12 cellular contexts compared by ENCODE assay signal in genomic region chr16:87955302-87956168, GRCh38. TPM values are rescaled to one million over a fixed set of nuclear protein-coding genes. Genes with fewer than 3 reads are reported as not detected.
DNase-seq lines count a peak whose midpoint lies in the region; ATAC-seq, FAIRE-seq and TF ChIP-seq lines count a peak whose summit lies in the region.
"Had no signal": no experiment of that assay in that cellular context is flagged by ENCODE, and none has a peak within 500 bp of the region (broad histone marks: within the 10 kb centered on the region; RNA-seq: fewer than 3 reads in every experiment).

No MANE protein-coding gene starts in this region.

- no peak for FAIRE-seq in GM19239 (lab: Jason Lieb, UNC)

- peaks cover 14 to 38% (median 30%) of the 10 kb centered on the region in 3 experiments for H3K36me3 Mint-ChIP-seq in H9 (ENCODE audit: insufficient read depth in 1 of 3, low read depth in 3 of 3)
- peaks cover 41% of the 10 kb centered on the region for H3K36me3 Mint-ChIP-seq in T-helper 2 cell treated with Interferon-gamma antibody and Interleukin-4, amounts not matched to agents 5 μg/mL and 100 μg/mL, for 36 hours (ENCODE audit: low read depth)

- no peak for DNase-seq in H9
- DNase-seq in T-helper 2 cell treated with Interferon-gamma antibody and Interleukin-4, amounts not matched to agents 5 μg/mL and 100 μg/mL, for 36 hours (ENCODE audit: low spot score): peak; percentile 23
- DNase-seq in fibroblast of lung (ENCODE audit: low read depth in 2 of 2): peak in 1 of 2 donors; percentile 72
- DNase-seq in gastrocnemius medialis: no peak
- DNase-seq in NCI-H2196 treated with DMSO at 0.1 percent for 48 hours (lab: John Stamatoyannopoulos, UW; ENCODE audit: unreplicated experiment): no peak
- no peak for DNase-seq in NCI-H187 (lab: John Stamatoyannopoulos, UW)
- no peak for DNase-seq in GM19239 (ENCODE audit: insufficient read length, low spot score)
- DNase-seq in DMS114 treated with DMSO at 0.1 percent for 48 hours (lab: John Stamatoyannopoulos, UW; ENCODE audit: unreplicated experiment): no peak
- DNase-seq: NCI-H446, WERI-Rb-1 had no signal

- H3K4me3 Mint-ChIP-seq in H9: no peak overlapping the region; a peak in 1 of 5 replicates
- peak overlapping the region; percentile 85 for H3K4me3 Mint-ChIP-seq in T-helper 2 cell treated with Interferon-gamma antibody and Interleukin-4, amounts not matched to agents 5 μg/mL and 100 μg/mL, for 36 hours

- H3K4me3 ChIP-seq in fibroblast of lung (replicated peaks in 1 of 4; ENCODE audit: control extremely low read depth in 1 of 4, insufficient read depth in 1 of 4, low read depth in 3 of 4, low read length in 4 of 4) (no peak overlapping the region), gastrocnemius medialis (no peak overlapping the region)
- H3K4me3 ChIP-seq: ovary had no signal

- H2BK120ac ChIP-seq in H9 (ENCODE audit: low read depth, low read length, poor library complexity, severe bottlenecking): no peak overlapping the region

- H3K27me3 Mint-ChIP-seq in H9 (ENCODE audit: low read depth): no peaks in the 10 kb centered on the region; the same call in none of the 2 replicates
- no peaks in the 10 kb centered on the region for H3K27me3 Mint-ChIP-seq in T-helper 2 cell treated with Interferon-gamma antibody and Interleukin-4, amounts not matched to agents 5 μg/mL and 100 μg/mL, for 36 hours (ENCODE audit: low read depth)

- no CpG with 5 or more reads among the region's 20 CpGs for WGBS in H9 (ENCODE audit: extremely low coverage, insufficient read length, low lambda C conversion rate)

- in situ Hi-C loops in gastrocnemius medialis (cut with MboI; ENCODE audit: low sequenced_read_pairs in 4 of 4): no loop called here

- H4K91ac ChIP-seq in H9 (ENCODE audit: insufficient read length, low read depth, low read length): no peak overlapping the region

- no peak overlapping the region for H2AK5ac ChIP-seq in H9 (ENCODE audit: insufficient read length, low read length)

- H4K20me1 ChIP-seq in H9 (ENCODE audit: control insufficient read depth, insufficient read depth, insufficient read length) (no peaks in the 10 kb centered on the region), fibroblast of lung (ENCODE audit: control insufficient read depth, extremely low read depth, insufficient read depth, low read length) (no peaks in the 10 kb centered on the region)

- H3K27ac ChIP-seq in H9 (ENCODE audit: insufficient read length, low read depth, low read length) (no peak overlapping the region), fibroblast of lung (ENCODE audit: insufficient read depth, low read length) (peak overlapping the region; percentile 60), gastrocnemius medialis (peak overlapping the region in 3 of 4 donors; percentile 11 to 90 (median 18))
- H3K27ac ChIP-seq: ovary, WERI-Rb-1 had no signal

- TF ChIP-seq CTCF in H9 (conservative IDR thresholded peaks at IDR 0.05) (no peak), fibroblast of lung (conservative IDR thresholded peaks at IDR 0.05 in 1 of 2, IDR thresholded peaks at IDR 0.05 in 1 of 2; ENCODE audit: low read depth in 1 of 2, low read length in 2 of 2) (no peak), gastrocnemius medialis (IDR thresholded peaks at IDR 0.05 in 4 of 5, conservative IDR thresholded peaks at IDR 0.05 in 1 of 5) (no peak)

- H3K79me1 ChIP-seq in H9 (ENCODE audit: insufficient read depth, low read depth, low read length, poor library complexity, severe bottlenecking): peaks cover 13% of the 10 kb centered on the region

- no peak overlapping the region for H3T11ph ChIP-seq in H9 (ENCODE audit: low read length)

- H3K9ac ChIP-seq in H9 (ENCODE audit: extremely low read depth, insufficient read length, low read length): no peak overlapping the region
- H3K9ac ChIP-seq in fibroblast of lung (ENCODE audit: insufficient read depth, low read length): peak overlapping the region; percentile 20

- H3K4me2 ChIP-seq in H9 (ENCODE audit: insufficient read depth, insufficient read length, low read length) (no peak overlapping the region), fibroblast of lung (ENCODE audit: extremely low read depth, insufficient read depth, low read length) (peak overlapping the region; percentile 23)

- no peak overlapping the region for H4K5ac ChIP-seq in H9 (ENCODE audit: insufficient read length, low read depth, low read length)

- ATAC-seq in gastrocnemius medialis: no peak

- H3K27me3 ChIP-seq in H9 (ENCODE audit: insufficient read depth, low read length) (no peaks in the 10 kb centered on the region), fibroblast of lung (ENCODE audit: control insufficient read depth, insufficient read depth, low read length) (no peaks in the 10 kb centered on the region), gastrocnemius medialis (no peaks in the 10 kb centered on the region)
- H3K27me3 ChIP-seq: ovary had no signal

- H2BK20ac ChIP-seq in H9 (ENCODE audit: low read depth, low read length, poor library complexity, severe bottlenecking): no peak overlapping the region

- no peak overlapping the region for H2BK15ac ChIP-seq in H9 (ENCODE audit: low read depth, low read length)

- intact Hi-C loops in gastrocnemius medialis (cut with DNase I; ENCODE audit: low total_unique reads): loop anchor here (10.0 kb wide), 1 partner anchor 1289 kb away; no protein-coding TSS in a partner anchor

- no peak overlapping the region for H4K8ac ChIP-seq in H9 (replicated peaks; ENCODE audit: insufficient read length, low read depth, low read length)

- no peaks in the 10 kb centered on the region for H3K4me1 ChIP-seq in H9 (ENCODE audit: insufficient read depth, low read length)
- peaks cover 13% of the 10 kb centered on the region for H3K4me1 ChIP-seq in fibroblast of lung (ENCODE audit: control insufficient read depth, extremely low read depth, insufficient read depth, low read length)
- peaks cover 22 to 49% of the 10 kb centered on the region in 2 donors for H3K4me1 ChIP-seq in gastrocnemius medialis

- TF ChIP-seq POLR2A in gastrocnemius medialis (IDR thresholded peaks at IDR 0.05): no peak

- H3K36me3 ChIP-seq in fibroblast of lung (ENCODE audit: control insufficient read depth, insufficient read depth, low read length): peaks cover 6% of the 10 kb centered on the region
- peaks cover 0 to 3% of the 10 kb centered on the region in 2 donors for H3K36me3 ChIP-seq in gastrocnemius medialis
- H3K36me3 ChIP-seq: ovary, WERI-Rb-1 had no signal

- H3K18ac ChIP-seq in H9 (ENCODE audit: insufficient read length, low read depth, low read length): no peak overlapping the region

- H3K14ac ChIP-seq in H9 (ENCODE audit: insufficient read depth, low read length): no peak overlapping the region

- no peak overlapping the region for H2BK5ac ChIP-seq in H9 (ENCODE audit: insufficient read length, low read length)

- H3K23ac ChIP-seq in H9 (ENCODE audit: insufficient read length, low read depth, low read length): no peak overlapping the region

- H2AFZ ChIP-seq in H9 (ENCODE audit: low read length) (no peak overlapping the region), fibroblast of lung (ENCODE audit: low read length) (no peak overlapping the region)

- H3K56ac ChIP-seq in H9 (ENCODE audit: insufficient read length, low read depth, low read length): no peak overlapping the region

- H2BK12ac ChIP-seq in H9 (ENCODE audit: insufficient read length, low read depth, low read length): no peak overlapping the region

- peaks cover 44 to 48% of the 10 kb centered on the region in 2 experiments for H3K4me1 Mint-ChIP-seq in H9
- peaks cover 66% of the 10 kb centered on the region for H3K4me1 Mint-ChIP-seq in T-helper 2 cell treated with Interferon-gamma antibody and Interleukin-4, amounts not matched to agents 5 μg/mL and 100 μg/mL, for 36 hours (ENCODE audit: low read depth)

- H3K9me3 Mint-ChIP-seq in H9: no peaks in the 10 kb centered on the region
- no peaks in the 10 kb centered on the region for H3K9me3 Mint-ChIP-seq in T-helper 2 cell treated with Interferon-gamma antibody and Interleukin-4, amounts not matched to agents 5 μg/mL and 100 μg/mL, for 36 hours

- H3K23me2 ChIP-seq in H9 (ENCODE audit: insufficient read length, low read depth, low read length, poor library complexity, severe bottlenecking): peaks cover 7% of the 10 kb centered on the region

- peaks cover 20% of the 10 kb centered on the region; the same call in 1 of the 2 replicates for H3K79me2 ChIP-seq in H9 (ENCODE audit: insufficient read depth, low read length)
- peaks cover 79% of the 10 kb centered on the region for H3K79me2 ChIP-seq in fibroblast of lung (ENCODE audit: control insufficient read depth, insufficient read depth, low read length)

- H3K9me3 ChIP-seq in H9 (ENCODE audit: control insufficient read depth, low read depth, low read length) (no peaks in the 10 kb centered on the region), fibroblast of lung (ENCODE audit: control insufficient read depth, insufficient read depth, low read depth, low read length) (no peaks in the 10 kb centered on the region), gastrocnemius medialis (no peaks in the 10 kb centered on the region)
- H3K9me3 ChIP-seq: ovary had no signal

- peak overlapping the region in 2 of 3 experiments; percentile 75 to 83; a peak in 3 of 7 replicates for H3K27ac Mint-ChIP-seq in H9
- H3K27ac Mint-ChIP-seq in T-helper 2 cell treated with Interferon-gamma antibody and Interleukin-4, amounts not matched to agents 5 μg/mL and 100 μg/mL, for 36 hours: peak overlapping the region; percentile 97

- no peak overlapping the region for H3K4ac ChIP-seq in H9 (ENCODE audit: low read depth, low read length)

RNA-seq across cellular contexts. Expression of gene BANP, which starts 4.3 kb away (rescaled TPM):
- total RNA-seq in H9 (2021) (24.3 and 24.9 TPM in 2 replicates), fibroblast of lung (28.0 and 31.0 TPM in 2 replicates), gastrocnemius medialis (10 to 100 TPM in 3 of 4 donors, 1 to 10 TPM in 1; 7.0 to 20.6 (median 16.1) TPM)
- 9.3 and 12.2 TPM in 2 replicates for polyA plus RNA-seq in fibroblast of lung
- polyA plus RNA-seq in fibroblast of lung (2012): 6.0 and 8.8 TPM in 2 replicates
- polyA minus RNA-seq in fibroblast of lung (ENCODE audit: low replicate concordance): 20.4 and 30.4 TPM in 2 replicates

RNA-seq across cellular contexts. Expression of gene CA5A, which starts 19.2 kb away (rescaled TPM):
- total RNA-seq in H9 (2021) (not detected in 2 replicates), fibroblast of lung (not detected in 2 replicates), gastrocnemius medialis (not detected)
- polyA plus RNA-seq in fibroblast of lung: not detected in 2 replicates
- polyA plus RNA-seq in fibroblast of lung (2012): not detected in 2 replicates
- polyA minus RNA-seq in fibroblast of lung (ENCODE audit: low replicate concordance): not detected in 2 replicates
- total RNA-seq: ovary had no signal
- polyA plus RNA-seq: esophagus had no signal
